In the genomic region with DNA sequence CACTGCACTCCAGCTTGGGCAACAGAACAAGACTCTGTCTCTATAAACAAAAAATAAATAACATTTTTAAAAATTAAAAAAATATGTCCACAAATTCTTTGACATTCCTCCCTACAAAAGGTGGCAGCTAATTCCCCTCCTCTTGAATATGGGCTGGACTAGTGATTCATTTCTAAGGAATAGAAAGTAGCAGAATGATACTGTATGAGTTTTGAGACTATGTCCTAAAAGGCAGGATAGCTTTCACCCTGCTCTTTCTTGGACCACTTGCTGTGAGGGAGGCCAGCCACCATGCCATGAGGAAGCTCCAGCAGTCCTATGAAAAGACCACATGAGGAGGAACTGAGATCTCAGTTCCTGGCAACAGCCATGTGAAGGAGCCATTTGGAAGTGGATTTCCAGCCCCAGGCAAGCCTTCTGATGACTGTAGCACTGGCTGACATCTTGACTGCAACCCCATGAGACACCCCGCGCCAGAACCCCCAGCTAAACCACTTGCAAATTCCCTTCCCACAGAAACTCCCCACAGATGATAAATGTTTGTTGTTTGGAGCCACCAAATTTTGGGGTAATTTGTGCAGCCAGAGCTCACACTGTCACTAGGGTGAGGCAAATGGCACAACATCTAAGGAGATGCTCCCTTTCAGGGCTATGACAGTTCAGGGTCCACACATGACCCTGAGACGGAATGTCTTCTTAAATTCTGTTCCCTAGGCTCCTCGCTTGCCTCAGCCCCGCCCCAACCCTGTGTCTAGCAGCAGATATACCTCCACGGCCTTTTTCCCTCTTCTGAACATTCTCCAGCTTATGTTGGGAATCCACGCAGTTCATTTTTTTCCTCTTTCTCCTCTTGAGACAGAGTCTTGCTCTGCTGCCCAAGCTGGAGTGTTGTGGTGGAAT, we compare ENCODE assay signal across 18 cellular contexts. TPM values are rescaled to one million over a fixed set of nuclear protein-coding genes. Genes with fewer than 3 reads are reported as not detected.
DNase-seq lines count a peak whose midpoint lies in the region; ATAC-seq, FAIRE-seq and TF ChIP-seq lines count a peak whose summit lies in the region.
"Had no signal": no experiment of that assay in that cellular context is flagged by ENCODE, and none has a peak within 500 bp of the region (broad histone marks: within the 10 kb centered on the region; RNA-seq: fewer than 3 reads in every experiment).

No MANE protein-coding gene starts in this region.

- WGBS in tibial nerve, 2 donors, result 85 to 93% methylated on average over 7 of the region's 7 CpGs
- WGBS in aorta, 2 donors, result 89 to 90% methylated on average over 7 of the region's 7 CpGs

- DNase-seq in MG63, result peak; percentile 38
- DNase-seq in bronchial epithelial cell (ENCODE audit: low read depth), result no peak
- DNase-seq in lower lobe of right lung, result no peak
- DNase-seq in tibial nerve (ENCODE audit: low spot score in 2 of 2), result no peak
- DNase-seq in aorta, result no peak
- no peak for DNase-seq in NCI-H2171 (lab: John Stamatoyannopoulos, UW)
- no peak for DNase-seq in GM10266 (ENCODE audit: extremely low spot score)
- DNase-seq: activated CD4-positive, alpha-beta T cell treated with anti-CD3 and anti-CD28 coated beads, Interleukin-2, amount 50 U/mL, for 1 hour; activated naive CD4-positive, alpha-beta T cell treated with Interleukin-2 at 50 U/mL for 16 hours; C1 segment of cervical spinal cord; NCI-H2081; NCI-H524 treated with DMSO at 0.1 percent for 48 hours had no signal

- H3K27me3 ChIP-seq in MG63, result no peaks in the 10 kb centered on the region
- no peaks in the 10 kb centered on the region for H3K27me3 ChIP-seq in bronchial epithelial cell (ENCODE audit: control insufficient read depth, insufficient read depth, low read length)
- no peaks in the 10 kb centered on the region for H3K27me3 ChIP-seq in lower lobe of right lung (ENCODE audit: low read depth)
- H3K27me3 ChIP-seq in tibial nerve, result no peaks in the 10 kb centered on the region
- H3K27me3 ChIP-seq in aorta (ENCODE audit: control insufficient read depth in 1 of 2, insufficient read depth in 2 of 2, low read length in 1 of 2), result no peaks in the 10 kb centered on the region

- no peaks in the 10 kb centered on the region for H3K36me3 ChIP-seq in MG63
- H3K36me3 ChIP-seq in bronchial epithelial cell (ENCODE audit: control insufficient read depth, insufficient read depth, low read length), result no peaks in the 10 kb centered on the region
- H3K36me3 ChIP-seq in lower lobe of right lung, result no peaks in the 10 kb centered on the region
- no peaks in the 10 kb centered on the region for H3K36me3 ChIP-seq in tibial nerve
- H3K36me3 ChIP-seq in aorta (ENCODE audit: control insufficient read depth in 1 of 2, insufficient read depth in 2 of 2, low read length in 1 of 2), result no peaks in the 10 kb centered on the region

- FAIRE-seq in bronchial epithelial cell (lab: Jason Lieb, UNC), result peak; percentile 92
- FAIRE-seq: TTC549 had no signal

- TF ChIP-seq EP300 in tibial nerve (IDR thresholded peaks at IDR 0.05), result no peak

- peak overlapping the region; percentile 68 for H3K27ac ChIP-seq in lower lobe of right lung
- H3K27ac ChIP-seq in tibial nerve, result peak overlapping the region; percentile 44 to 96 (median 84)
- peak overlapping the region in 1 of 2 donors; percentile 78 for H3K27ac ChIP-seq in aorta (ENCODE audit: low read depth in 1 of 2, low read length in 2 of 2)
- H3K27ac ChIP-seq: epithelial cell of prostate had no signal

- intact Hi-C loops in lower lobe of right lung (cut with DNase I) (no loop called here), aorta (cut with DNase I) (loop anchor here in 1 of 2 donors (10.0 kb wide), 1 partner anchor 258 kb away; no protein-coding TSS in a partner anchor)

- no peak for TF ChIP-seq POLR2A in tibial nerve (IDR thresholded peaks at IDR 0.05)

- ATAC-seq in lower lobe of right lung (no peak), aorta (ENCODE audit: low FRiP score) (no peak), GM18909 (IDR thresholded peaks at IDR 0.05; ENCODE audit: poor library complexity, unreplicated experiment) (no peak)
- ATAC-seq: PC-3 had no signal

- H3K4me3 ChIP-seq in MG63 (no peak overlapping the region), bronchial epithelial cell (ENCODE audit: low read depth, low read length) (no peak overlapping the region), lower lobe of right lung (no peak overlapping the region), tibial nerve (no peak overlapping the region), aorta (ENCODE audit: low read length in 2 of 2) (no peak overlapping the region)

- TF ChIP-seq CTCF in bronchial epithelial cell (IDR thresholded peaks at IDR 0.05; ENCODE audit: insufficient read depth, low read length, severe bottlenecking) (no peak), lower lobe of right lung (IDR thresholded peaks at IDR 0.05) (no peak), tibial nerve (IDR thresholded peaks at IDR 0.05) (no peak), GM10266 (IDR thresholded peaks at IDR 0.05; ENCODE audit: control insufficient read depth, insufficient read depth, low read depth, missing control alignments) (no peak)

- H3K4me1 ChIP-seq in lower lobe of right lung (peaks cover 42% of the 10 kb centered on the region), tibial nerve (peaks cover 7 to 71% (median 28%) of the 10 kb centered on the region in 4 donors), aorta (ENCODE audit: control insufficient read depth in 1 of 2, insufficient read depth in 2 of 2, low read length in 2 of 2) (peaks cover 0 to 7% of the 10 kb centered on the region in 2 donors)

- H3K9me3 ChIP-seq in MG63 (peaks cover 6% of the 10 kb centered on the region), lower lobe of right lung (no peaks in the 10 kb centered on the region), tibial nerve (no peaks in the 10 kb centered on the region), aorta (ENCODE audit: control insufficient read depth, low read length) (no peaks in the 10 kb centered on the region)

RNA-seq across cellular contexts. Expression of a gene that starts 17.1 kb away (rescaled TPM):
- 43.5 and 59.1 TPM in 2 replicates for total RNA-seq in MG63 (2014; rRNA removed; shearing (Covaris generic); ENCODE audit: low replicate concordance)
- total RNA-seq in bronchial epithelial cell (0.79 TPM in 1 of 2 replicates, not detected in the other), lower lobe of right lung (44.9 TPM), tibial nerve (100 to 1,000 TPM in 3 of 4 donors, 10 to 100 TPM in 1; 98.0 to 170 (median 119) TPM), aorta (10 to 100 TPM; 56.7 to 68.5 TPM)
- polyA plus RNA-seq in aorta, result 10 to 100 TPM; 51.5 to 78.8 TPM

RNA-seq across cellular contexts. Expression of a gene that starts 42.5 kb away (rescaled TPM):
- total RNA-seq in MG63 (2014; rRNA removed; shearing (Covaris generic); ENCODE audit: low replicate concordance), result not detected in 2 replicates
- total RNA-seq in bronchial epithelial cell (not detected in 2 replicates), lower lobe of right lung (21.5 TPM), tibial nerve (1 to 10 TPM in 1 of 4 donors, under 1 TPM in 2, not detected in 1; 0.63 to 4.2 (median 0.98) TPM), aorta (1 to 10 TPM; 2.1 to 8.0 TPM)
- under 1 TPM in 1 of 2 donors, not detected in 1; 0.43 TPM for polyA plus RNA-seq in aorta
- total RNA-seq: neural crest cell, PC-3, temporal lobe had no signal

Comparison
In these comparisons a context has a peak if more than half of its experiments do, and no peak if none do; other contexts are left out.
1. RNA of a gene that starts 17.1 kb away (total RNA-seq): 98.0 to 170 TPM in tibial nerve, 56.7 to 68.5 TPM in aorta, 44.9 TPM in lower lobe of right lung (single experiment) and 43.5 to 59.1 TPM in MG63; 0.79 TPM in bronchial epithelial cell; every median in the first group is over 10 times any median in the second.